ENCODE assay signal across 10 cellular contexts in the genomic region with DNA sequence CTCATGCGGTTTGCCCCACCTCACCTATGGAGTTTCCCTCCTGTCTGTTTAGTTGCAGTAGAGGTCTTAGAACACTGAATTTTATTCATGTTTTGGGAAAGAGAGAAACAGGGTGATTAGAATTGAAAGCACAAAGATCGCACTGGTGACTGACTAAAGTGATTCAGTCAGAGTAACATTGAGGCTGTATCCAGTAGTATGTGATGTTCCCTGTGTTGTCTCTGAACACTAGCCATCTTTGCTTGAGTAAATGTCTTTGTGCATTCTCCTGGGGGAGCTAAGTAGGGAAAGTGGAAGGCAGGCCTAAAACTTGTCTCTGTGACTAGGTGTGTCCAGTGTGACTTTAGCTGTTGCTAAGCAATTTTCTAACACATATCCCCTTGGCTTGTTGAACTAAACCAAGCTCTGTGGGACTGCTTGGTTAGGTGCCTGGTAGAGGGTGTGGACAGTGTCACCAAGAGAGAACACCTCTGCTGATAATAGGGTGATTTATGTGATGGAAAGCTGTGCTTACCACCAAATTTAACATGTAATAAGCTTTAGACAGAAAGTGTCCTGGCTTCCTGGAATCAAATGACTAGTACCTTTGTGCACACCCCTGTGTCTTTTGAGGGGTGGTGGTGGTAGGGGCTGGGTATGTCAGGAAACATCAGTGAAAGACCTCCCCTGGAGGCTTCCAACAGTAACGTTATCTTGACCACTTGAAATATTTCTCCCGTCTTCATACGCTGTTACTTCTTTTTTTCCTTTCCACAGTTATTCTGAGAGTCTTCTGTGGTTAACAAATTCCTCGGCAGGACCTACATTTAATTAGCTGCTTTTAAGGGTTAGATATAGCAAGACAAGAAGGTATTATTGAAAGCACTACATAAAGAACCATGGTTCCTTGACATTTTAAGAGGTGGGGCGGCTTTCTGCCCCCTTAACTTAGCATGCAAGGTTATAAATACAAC. TPM values are rescaled to one million over a fixed set of nuclear protein-coding genes. Genes with fewer than 3 reads are reported as not detected.
DNase-seq lines count a peak whose midpoint lies in the region; ATAC-seq and TF ChIP-seq lines count a peak whose summit lies in the region.
"Had no signal": no experiment of that assay in that cellular context is flagged by ENCODE, and none has a peak within 500 bp of the region (broad histone marks: within the 10 kb centered on the region; RNA-seq: fewer than 3 reads in every experiment).

No MANE protein-coding gene starts in this region.

- no peak for DNase-seq in CD8-positive, alpha-beta T cell
- DNase-seq in activated CD8-positive, alpha-beta T cell treated with anti-CD3 and anti-CD28 coated beads for 36 hours: no peak
- peak; percentile 33 for DNase-seq in fibroblast of mammary gland (ENCODE audit: low read depth)
- no peak for DNase-seq in NCI-H526 (lab: John Stamatoyannopoulos, UW)
- no peak for DNase-seq in cerebellum (ENCODE audit: low spot score)
- DNase-seq in head of caudate nucleus: no peak
- no peak for DNase-seq in MM.1S
- DNase-seq: activated CD8-positive, alpha-beta memory T cell treated with anti-CD3 and anti-CD28 coated beads, Interleukin-2, amount 50 U/mL, for 48 hours; NCI-H1105 had no signal

- H3K4me1 ChIP-seq in CD8-positive, alpha-beta T cell (ENCODE audit: insufficient read depth, low read length): peaks cover 7% of the 10 kb centered on the region
- H3K4me1 ChIP-seq in neutrophil (ENCODE audit: control insufficient read depth in 1 of 2, insufficient read depth in 1 of 2, low read depth in 1 of 2, low read length in 1 of 2): no peaks in the 10 kb centered on the region
- no peaks in the 10 kb centered on the region for H3K4me1 ChIP-seq in MM.1S (ENCODE audit: low read length)

- H3K27me3 ChIP-seq in CD8-positive, alpha-beta T cell (ENCODE audit: insufficient read depth, low read length): no peaks in the 10 kb centered on the region
- H3K27me3 ChIP-seq in neutrophil: no peaks in the 10 kb centered on the region
- H3K27me3 ChIP-seq in MM.1S (replicated peaks; ENCODE audit: insufficient read depth, low read length): no peaks in the 10 kb centered on the region

- H3F3A ChIP-seq in MM.1S (ENCODE audit: insufficient read depth, low read length): no peaks in the 10 kb centered on the region

- H3K27me3 Mint-ChIP-seq in CD8-positive, alpha-beta T cell (ENCODE audit: low read depth): no peaks in the 10 kb centered on the region
- H3K27me3 Mint-ChIP-seq in activated CD8-positive, alpha-beta T cell treated with anti-CD3 and anti-CD28 coated beads for 36 hours: no peaks in the 10 kb centered on the region

- no peak overlapping the region for H3K4me2 ChIP-seq in MM.1S (ENCODE audit: low read depth, low read length)

- TF ChIP-seq CTCF in CD8-positive, alpha-beta T cell (IDR thresholded peaks at IDR 0.05): no peak
- TF ChIP-seq CTCF in activated CD8-positive, alpha-beta T cell treated with anti-CD3 and anti-CD28 coated beads for 36 hours (IDR thresholded peaks at IDR 0.05): no peak
- TF ChIP-seq CTCF in fibroblast of mammary gland (conservative IDR thresholded peaks at IDR 0.05; ENCODE audit: control insufficient read depth, insufficient read depth, low read depth, low read length) (no peak), neutrophil (IDR thresholded peaks at IDR 0.05) (no peak), MM.1S (IDR thresholded peaks at IDR 0.05; ENCODE audit: low read length) (no peak)

- no peaks in the 10 kb centered on the region for H3K9me3 Mint-ChIP-seq in CD8-positive, alpha-beta T cell
- peaks cover 5% of the 10 kb centered on the region for H3K9me3 Mint-ChIP-seq in activated CD8-positive, alpha-beta T cell treated with anti-CD3 and anti-CD28 coated beads for 36 hours

- H2AFZ ChIP-seq in MM.1S (ENCODE audit: low read length): no peak overlapping the region

- H3K4me3 ChIP-seq in CD8-positive, alpha-beta T cell (ENCODE audit: low read depth, low read length): no peak overlapping the region
- H3K4me3 ChIP-seq in fibroblast of mammary gland (ENCODE audit: control insufficient read depth, low read depth, low read length) (no peak overlapping the region), neutrophil (ENCODE audit: low read depth in 1 of 2, low read length in 1 of 2) (no peak overlapping the region), MM.1S (ENCODE audit: low read length) (no peak overlapping the region)

- CTCF ChIA-PET in CD8-positive, alpha-beta T cell (lab: Charles Lee): interaction anchor here (2.0 kb wide), 1 partner anchor 16 kb away, joined by 10 read pairs; no protein-coding TSS in a partner anchor
- CTCF ChIA-PET in activated CD8-positive, alpha-beta T cell treated with anti-CD3 and anti-CD28 coated beads for 36 hours (lab: Charles Lee): interaction anchor here (0.7 to 4.4 kb wide), 7 partner anchors 10 to 183 kb away, joined by 3 to 19 read pairs (median 4); no protein-coding TSS in a partner anchor

- peaks cover 7% of the 10 kb centered on the region; the same call in 1 of the 2 replicates for H3K79me2 ChIP-seq in MM.1S (ENCODE audit: low read length)

- peaks cover 38% of the 10 kb centered on the region for H3K4me1 Mint-ChIP-seq in CD8-positive, alpha-beta T cell (ENCODE audit: low read depth)
- peaks cover 31% of the 10 kb centered on the region for H3K4me1 Mint-ChIP-seq in activated CD8-positive, alpha-beta T cell treated with anti-CD3 and anti-CD28 coated beads for 36 hours (ENCODE audit: low read depth)

- H3K9me2 ChIP-seq in MM.1S (replicated peaks; ENCODE audit: insufficient read depth, low read length): no peaks in the 10 kb centered on the region

- no peak overlapping the region for H3K9ac ChIP-seq in MM.1S (ENCODE audit: low read length)

- ATAC-seq in CD8-positive, alpha-beta T cell: no peak
- peak; percentile 20 for ATAC-seq in activated CD8-positive, alpha-beta T cell treated with anti-CD3 and anti-CD28 coated beads for 36 hours

- H3K4me3 Mint-ChIP-seq in CD8-positive, alpha-beta T cell: no peak overlapping the region
- H3K4me3 Mint-ChIP-seq in activated CD8-positive, alpha-beta T cell treated with anti-CD3 and anti-CD28 coated beads for 36 hours: no peak overlapping the region

- peak overlapping the region; percentile 70 for H3K27ac Mint-ChIP-seq in CD8-positive, alpha-beta T cell
- no peak overlapping the region for H3K27ac Mint-ChIP-seq in activated CD8-positive, alpha-beta T cell treated with anti-CD3 and anti-CD28 coated beads for 36 hours

- intact Hi-C loops in CD8-positive, alpha-beta T cell (cut with DNase I, micrococcal nuclease): no loop called here
- intact Hi-C loops in activated CD8-positive, alpha-beta T cell treated with anti-CD3 and anti-CD28 coated beads for 36 hours (cut with micrococcal nuclease): no loop called here
- intact Hi-C loops in head of caudate nucleus (cut with DNase I): no loop called here

- no peaks in the 10 kb centered on the region for H4K20me1 ChIP-seq in MM.1S (ENCODE audit: insufficient read depth, low read length)

- H3K9me3 ChIP-seq in CD8-positive, alpha-beta T cell (ENCODE audit: low read length): no peaks in the 10 kb centered on the region
- H3K9me3 ChIP-seq in neutrophil (no peaks in the 10 kb centered on the region), MM.1S (replicated peaks; ENCODE audit: insufficient read depth, low read length) (no peaks in the 10 kb centered on the region)

- H3K36me3 ChIP-seq in CD8-positive, alpha-beta T cell (ENCODE audit: insufficient read depth, low read length): peaks cover 5% of the 10 kb centered on the region
- H3K36me3 ChIP-seq in neutrophil (peaks cover 47% of the 10 kb centered on the region), MM.1S (replicated peaks; ENCODE audit: insufficient read depth, low read length) (no peaks in the 10 kb centered on the region; the same call in 1 of the 2 replicates)

- H3K36me3 Mint-ChIP-seq in CD8-positive, alpha-beta T cell: peaks cover 72% of the 10 kb centered on the region
- peaks cover 46% of the 10 kb centered on the region for H3K36me3 Mint-ChIP-seq in activated CD8-positive, alpha-beta T cell treated with anti-CD3 and anti-CD28 coated beads for 36 hours (ENCODE audit: low read depth)

- no peak overlapping the region for H3K27ac ChIP-seq in CD8-positive, alpha-beta T cell (ENCODE audit: low read depth, low read length)
- peak overlapping the region; percentile 18 for H3K27ac ChIP-seq in neutrophil
- no peak overlapping the region for H3K27ac ChIP-seq in MM.1S (ENCODE audit: low read length)

- POLR2A ChIA-PET in CD8-positive, alpha-beta T cell (lab: Charles Lee): no interaction called here
- POLR2A ChIA-PET in activated CD8-positive, alpha-beta T cell treated with anti-CD3 and anti-CD28 coated beads for 36 hours (lab: Charles Lee): interaction anchor here (0.7 to 1.0 kb wide), 2 partner anchors 9 to 18 kb away, joined by 3 read pairs; no protein-coding TSS in a partner anchor

RNA-seq across cellular contexts. Expression of a gene that starts 34.3 kb away (rescaled TPM):
- 10 to 100 TPM; 43.9 to 48.2 TPM for total RNA-seq in CD8-positive, alpha-beta T cell
- total RNA-seq in activated CD8-positive, alpha-beta T cell treated with anti-CD3 and anti-CD28 coated beads for 36 hours: 10 to 100 TPM; 81.4 to 83.7 TPM
- 52.9 TPM for total RNA-seq in cerebellum
